Comparison of ENCODE assay signal across 17 cellular contexts in genomic region chr1:5492861-5493260, GRCh38.
A peak's percentile ranks its signal among the peaks of the same experiment; 100 is the strongest.
DNase-seq lines count a peak whose midpoint lies in the region; ATAC-seq and TF ChIP-seq lines count a peak whose summit lies in the region.
"Had no signal": no experiment of that assay in that cellular context is flagged by ENCODE, and none has a peak within 500 bp of the region (broad histone marks: within the 10 kb centered on the region; RNA-seq: fewer than 3 reads in every experiment).

No MANE protein-coding gene starts in this region.

- TF ChIP-seq POLR2A in breast epithelium (IDR thresholded peaks at IDR 0.05) (no peak), spleen (IDR thresholded peaks at IDR 0.05) (no peak)

- H3K4me1 ChIP-seq in breast epithelium: peaks cover 0 to 12% of the 10 kb centered on the region in 2 donors
- no peaks in the 10 kb centered on the region for H3K4me1 ChIP-seq in spleen
- H3K4me1 ChIP-seq: BE2C, Caco-2 had no signal

- POLR2A ChIA-PET in MCF 10A (lab: Yijun Ruan, JAX) (no interaction called here), RWPE1 (lab: Yijun Ruan, JAX; ENCODE audit: low non-redundant PET) (no interaction called here)

- peak overlapping the region; percentile 57 to 72 for H3K27ac ChIP-seq in breast epithelium
- H3K27ac ChIP-seq in RWPE1: peak overlapping the region; percentile 32; the same call in 1 of the 2 replicates
- no peak overlapping the region for H3K27ac ChIP-seq in spleen

- no peak for DNase-seq in breast epithelium (ENCODE audit: low spot score in 2 of 2)
- no peak for DNase-seq in MCF 10A (ENCODE audit: unreplicated experiment)
- no peak for DNase-seq in RWPE1 (ENCODE audit: low spot score)
- peak; percentile 58 for DNase-seq in spleen
- DNase-seq: ACHN; BE2C; Caco-2; CD4-positive, CD25-positive, alpha-beta regulatory T cell; CD8-positive, alpha-beta memory T cell; GDM1; HCEC 1CT had no signal

- H3K27ac Mint-ChIP-seq in MCF 10A (ENCODE audit: low read depth, unreplicated experiment): no peak overlapping the region
- H3K27ac Mint-ChIP-seq: CD4-positive, CD25-positive, alpha-beta regulatory T cell; GM23338; IgD-negative memory B cell had no signal

- H3K9me3 ChIP-seq in breast epithelium (no peaks in the 10 kb centered on the region), spleen (no peaks in the 10 kb centered on the region)
- H3K9me3 ChIP-seq: BE2C, Caco-2 had no signal

- H3K27me3 Mint-ChIP-seq in MCF 10A (ENCODE audit: insufficient read depth, unreplicated experiment): peaks cover 53% of the 10 kb centered on the region
- H3K27me3 Mint-ChIP-seq: CD4-positive, CD25-positive, alpha-beta regulatory T cell; IgD-negative memory B cell had no signal

- intact Hi-C loops in breast epithelium (cut with DNase I; ENCODE audit: low total_unique reads) (no loop called here), MCF 10A (cut with micrococcal nuclease) (no loop called here), spleen (cut with DNase I; ENCODE audit: low total_unique reads) (no loop called here)

- BruUV-seq in MCF 10A (replicated peaks; lab: Mats Ljungman, UMichigan): no TSS peak

- no peak for ATAC-seq in HG02642 (IDR thresholded peaks at IDR 0.05; ENCODE audit: poor library complexity, unreplicated experiment)
- no peak for ATAC-seq in HG02970 (IDR thresholded peaks at IDR 0.05; ENCODE audit: low FRiP score, unreplicated experiment)
- no peak for ATAC-seq in GM19328 (IDR thresholded peaks at IDR 0.05; ENCODE audit: unreplicated experiment)
- ATAC-seq: GM23338, HepG2 had no signal

- peaks cover 0 to 16% of the 10 kb centered on the region in 2 donors for H3K27me3 ChIP-seq in breast epithelium
- H3K27me3 ChIP-seq in spleen (replicated peaks in 1 of 7): peaks cover 0 to 60% (median 4%) of the 10 kb centered on the region in 7 donors
- H3K27me3 ChIP-seq: BE2C had no signal

- H3K36me3 ChIP-seq in breast epithelium (no peaks in the 10 kb centered on the region), spleen (no peaks in the 10 kb centered on the region)
- H3K36me3 ChIP-seq: BE2C had no signal

- H3K36me3 Mint-ChIP-seq in MCF 10A (ENCODE audit: insufficient read depth, unreplicated experiment): no peaks in the 10 kb centered on the region
- H3K36me3 Mint-ChIP-seq: CD4-positive, CD25-positive, alpha-beta regulatory T cell; CD8-positive, alpha-beta memory T cell had no signal

- H3K4me3 ChIP-seq in breast epithelium (no peak overlapping the region), spleen (no peak overlapping the region)
- H3K4me3 ChIP-seq: GM23338 had no signal

- no peak overlapping the region for H3K4me3 Mint-ChIP-seq in MCF 10A (ENCODE audit: unreplicated experiment)
- H3K4me3 Mint-ChIP-seq: CD4-positive, CD25-positive, alpha-beta regulatory T cell; CD8-positive, alpha-beta memory T cell; GM23338; IgD-negative memory B cell had no signal

- no peaks in the 10 kb centered on the region for H3K9me3 Mint-ChIP-seq in MCF 10A (ENCODE audit: unreplicated experiment)
- H3K9me3 Mint-ChIP-seq: CD4-positive, CD25-positive, alpha-beta regulatory T cell; GM23338 had no signal

- no peak for TF ChIP-seq CTCF in breast epithelium (IDR thresholded peaks at IDR 0.05)
- TF ChIP-seq CTCF in MCF 10A (IDR thresholded peaks at IDR 0.05; ENCODE audit: unreplicated experiment): no peak
- TF ChIP-seq CTCF in RWPE1 (conservative IDR thresholded peaks at IDR 0.05; ENCODE audit: low read depth): no peak
- no peak for TF ChIP-seq CTCF in spleen (IDR thresholded peaks at IDR 0.05 in 8 of 11, conservative IDR thresholded peaks at IDR 0.05 in 3 of 11)

- no peaks in the 10 kb centered on the region for H3K4me1 Mint-ChIP-seq in MCF 10A (ENCODE audit: insufficient read depth, unreplicated experiment)
- H3K4me1 Mint-ChIP-seq: CD4-positive, CD25-positive, alpha-beta regulatory T cell; CD8-positive, alpha-beta memory T cell; IgD-negative memory B cell had no signal

- CTCF ChIA-PET in MCF 10A (lab: Yijun Ruan, JAX) (no interaction called here), RWPE1 (lab: Yijun Ruan, JAX) (interaction anchor here (0.6 kb wide), 1 partner anchor 136 kb away, joined by 3 read pairs; no protein-coding TSS in a partner anchor)

- WGBS in spleen, 5 donors: 69 to 85% (median 76%) methylated on average over 2 to 4 of the region's 4 CpGs

Comparison
In these comparisons a context has a peak if more than half of its experiments do, and no peak if none do; other contexts are left out.
1. H3K27ac ChIP-seq: peak in breast epithelium (2 of 2) and RWPE1 (single experiment); none in spleen (0 of 8).